1 cellular context compared by ENCODE assay signal in the genomic region with DNA sequence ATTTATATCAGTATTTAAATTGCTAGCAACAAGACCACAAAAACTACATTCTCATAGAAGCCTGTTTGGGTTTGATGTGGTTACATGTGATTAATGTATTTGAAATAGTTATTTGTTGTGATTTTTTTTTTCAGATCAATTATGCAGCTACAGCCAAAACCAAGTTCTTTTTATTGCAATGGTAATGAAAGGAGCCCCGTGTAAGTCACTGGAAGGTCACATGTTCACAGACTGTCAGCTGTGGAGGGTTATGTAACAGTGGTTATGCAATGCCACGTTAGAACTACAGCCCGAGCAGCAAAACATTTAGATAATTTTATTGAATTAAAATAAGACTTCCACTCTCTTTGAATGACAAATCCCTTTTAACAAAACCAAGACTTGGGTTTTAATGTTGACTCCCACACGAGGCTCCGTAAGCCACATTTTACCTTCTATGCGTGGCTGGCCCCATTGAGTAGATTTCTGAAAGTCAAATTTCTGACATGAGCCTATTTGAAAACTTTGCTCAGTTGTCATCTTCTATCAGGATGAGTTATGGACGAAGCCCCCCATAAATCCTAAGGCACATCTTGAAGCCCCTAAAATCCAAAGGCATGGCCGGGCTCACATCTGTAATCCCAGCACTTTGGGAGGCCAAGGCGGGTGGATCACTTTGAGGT.
TF ChIP-seq lines count a peak whose summit lies in the region.

No MANE protein-coding gene starts in this region.

TF ChIP-seq in IMR-90, 13 proteins besides CTCF, POLR2A, EP300 and RAD21 (continued from another document):
- no peak for TF ChIP-seq RCOR1 (IDR thresholded peaks at IDR 0.05; ENCODE audit: insufficient replicate concordance, low read length)
- TF ChIP-seq, protein P1, sequence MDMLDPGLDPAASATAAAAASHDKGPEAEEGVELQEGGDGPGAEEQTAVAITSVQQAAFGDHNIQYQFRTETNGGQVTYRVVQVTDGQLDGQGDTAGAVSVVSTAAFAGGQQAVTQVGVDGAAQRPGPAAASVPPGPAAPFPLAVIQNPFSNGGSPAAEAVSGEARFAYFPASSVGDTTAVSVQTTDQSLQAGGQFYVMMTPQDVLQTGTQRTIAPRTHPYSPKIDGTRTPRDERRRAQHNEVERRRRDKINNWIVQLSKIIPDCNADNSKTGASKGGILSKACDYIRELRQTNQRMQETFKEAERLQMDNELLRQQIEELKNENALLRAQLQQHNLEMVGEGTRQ (IDR thresholded peaks at IDR 0.05; ENCODE audit: low read depth, low read length) = peak; percentile 85
- TF ChIP-seq NFE2L2 (IDR thresholded peaks at IDR 0.05; ENCODE audit: low read depth, low read length) = no peak
- TF ChIP-seq, protein P2, sequence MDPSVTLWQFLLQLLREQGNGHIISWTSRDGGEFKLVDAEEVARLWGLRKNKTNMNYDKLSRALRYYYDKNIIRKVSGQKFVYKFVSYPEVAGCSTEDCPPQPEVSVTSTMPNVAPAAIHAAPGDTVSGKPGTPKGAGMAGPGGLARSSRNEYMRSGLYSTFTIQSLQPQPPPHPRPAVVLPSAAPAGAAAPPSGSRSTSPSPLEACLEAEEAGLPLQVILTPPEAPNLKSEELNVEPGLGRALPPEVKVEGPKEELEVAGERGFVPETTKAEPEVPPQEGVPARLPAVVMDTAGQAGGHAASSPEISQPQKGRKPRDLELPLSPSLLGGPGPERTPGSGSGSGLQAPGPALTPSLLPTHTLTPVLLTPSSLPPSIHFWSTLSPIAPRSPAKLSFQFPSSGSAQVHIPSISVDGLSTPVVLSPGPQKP (IDR thresholded peaks at IDR 0.05; ENCODE audit: borderline replicate concordance, low read depth, low read length) = no peak
- TF ChIP-seq MAZ (IDR thresholded peaks at IDR 0.05; ENCODE audit: borderline replicate concordance, low read depth, low read length) = no peak
- TF ChIP-seq RFX5 (IDR thresholded peaks at IDR 0.05; ENCODE audit: low read depth, low read length) = no peak
- TF ChIP-seq CHD1 (IDR thresholded peaks at IDR 0.05; ENCODE audit: low read depth, low read length) = no peak
- no peak for TF ChIP-seq FOS (IDR thresholded peaks at IDR 0.05; ENCODE audit: low read depth, low read length)
- TF ChIP-seq CEBPB (IDR thresholded peaks at IDR 0.05; ENCODE audit: low read depth, low read length) = peak; percentile 93
- no peak for TF ChIP-seq SMC3 (IDR thresholded peaks at IDR 0.05; ENCODE audit: low read depth, low read length)
- TF ChIP-seq MAFK (IDR thresholded peaks at IDR 0.05; ENCODE audit: low read depth, low read length) = no peak
- TF ChIP-seq BHLHE40 (IDR thresholded peaks at IDR 0.05; ENCODE audit: low read depth, low read length) = no peak
